In the genomic region with DNA sequence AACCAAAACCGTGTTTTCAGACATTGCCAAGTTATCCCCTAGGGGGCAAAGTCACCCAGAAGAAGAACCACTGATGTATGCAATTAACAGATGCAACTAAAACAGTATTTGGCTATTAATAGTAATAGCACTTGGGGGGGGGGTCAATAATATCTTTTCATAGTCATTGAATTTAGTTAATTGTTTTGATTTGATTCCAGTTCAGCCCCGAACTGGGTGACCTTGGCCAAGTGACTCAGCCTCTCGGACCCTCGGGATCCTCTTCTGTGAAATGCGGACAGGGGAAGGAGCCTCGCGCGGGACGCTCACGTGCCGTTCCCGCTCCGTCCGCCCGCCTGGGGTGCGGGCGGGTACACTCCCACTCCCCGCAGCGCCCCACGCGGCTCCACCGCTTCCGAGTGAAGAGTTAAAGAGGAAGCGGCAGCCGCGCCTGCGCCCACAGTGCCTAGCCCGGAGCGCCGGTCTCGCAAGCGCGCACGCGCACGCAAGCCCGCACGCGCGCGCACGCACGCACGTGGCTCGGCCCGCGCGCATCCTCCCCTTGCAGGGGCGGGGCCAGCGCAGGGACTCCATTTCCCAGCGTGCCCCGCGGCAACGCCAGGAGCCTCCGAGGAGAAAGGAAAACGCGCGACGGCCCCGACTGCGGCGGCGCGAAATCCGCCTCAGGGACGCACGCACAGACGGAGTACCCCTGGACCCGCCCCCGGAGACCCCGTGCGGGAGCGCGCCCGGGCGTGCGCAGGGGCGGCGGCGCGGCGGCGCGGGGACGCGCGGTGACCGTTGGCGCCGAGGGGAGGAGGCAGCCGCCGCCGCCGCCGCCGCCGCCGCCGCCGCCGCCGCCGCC, we compare ENCODE assay signal across 8 cellular contexts.
DNase-seq lines count a peak whose midpoint lies in the region; ATAC-seq and FAIRE-seq lines count a peak whose summit lies in the region.

TSS of gene DAZAP1 (plus strand) at position 769 of the 844 bp plus-strand sequence. CDS start 188 bp downstream, outside the sequence.

- peak; percentile 65 for FAIRE-seq in islet of Langerhans (lab: Jason Lieb, UNC)

- peak; percentile 98 for DNase-seq in AG08396 (ENCODE audit: low spot score)
- peak; percentile 99 for DNase-seq in NCI-H345 (lab: John Stamatoyannopoulos, UW)
- peak; percentile 98 to 99 (median 99) for DNase-seq in activated CD4-positive, CD25-positive, alpha-beta regulatory T cell (lab: John Stamatoyannopoulos, UW)
- peak; percentile 100 for DNase-seq in central memory CD4-positive, alpha-beta T cell
- peak; percentile 100 for DNase-seq in stimulated activated CD4-positive, alpha-beta T cell treated with anti-CD3 and anti-CD28 coated beads, Interleukin-12 subunit alpha, Interleukin-12 subunit beta, amount 100 ng/mL, for 4 hours

- ATAC-seq in GM18909 (IDR thresholded peaks at IDR 0.05; ENCODE audit: poor library complexity, unreplicated experiment) (peak; percentile 79), HG03196 (IDR thresholded peaks at IDR 0.05; ENCODE audit: unreplicated experiment) (peak; percentile 68)

Comparison
In these comparisons a context has a peak if more than half of its experiments do, and no peak if none do; other contexts are left out.
1. Peak in every context shown above with its lines: DNase-seq and ATAC-seq.